8 cellular contexts compared by ENCODE assay signal in the genomic region with DNA sequence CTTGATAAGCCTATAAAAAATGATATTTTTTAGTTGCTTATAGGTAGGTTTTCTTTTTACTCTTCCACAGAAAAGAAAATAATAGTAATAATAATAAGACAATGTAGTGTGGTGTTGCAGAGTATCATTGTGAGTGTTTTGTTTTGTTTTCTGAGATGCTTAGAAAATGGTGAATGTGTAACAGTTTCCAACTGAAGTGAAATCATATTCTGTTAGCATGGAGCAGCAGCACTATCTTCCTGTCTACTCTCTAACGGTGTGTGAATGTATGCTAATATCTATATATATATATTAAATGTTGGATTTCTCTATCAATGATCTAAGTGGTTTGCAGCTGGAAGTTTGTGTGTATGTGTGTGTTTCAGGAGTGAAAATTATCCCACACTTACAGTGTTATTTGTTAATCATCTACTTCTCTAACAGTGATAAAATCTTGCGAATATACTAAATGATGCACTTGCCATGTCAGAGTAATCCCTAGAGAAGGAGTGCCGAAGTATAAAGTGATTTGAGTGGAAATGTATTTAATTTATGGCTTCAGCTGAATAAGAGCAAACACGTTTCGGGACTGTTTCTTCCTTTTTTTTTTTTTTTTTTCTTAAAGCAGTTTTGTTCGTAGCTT. TPM values are rescaled to one million over a fixed set of nuclear protein-coding genes. Genes with fewer than 3 reads are reported as not detected.
DNase-seq lines count a peak whose midpoint lies in the region; ATAC-seq and TF ChIP-seq lines count a peak whose summit lies in the region.

No MANE protein-coding gene starts in this region.

- H3K9ac ChIP-seq in NT2/D1 (ENCODE audit: insufficient read length, low read depth), result peak overlapping the region; percentile 7

- ATAC-seq in GM18867 (IDR thresholded peaks at IDR 0.05; ENCODE audit: unreplicated experiment) (no peak), HG03139 (IDR thresholded peaks at IDR 0.05; ENCODE audit: unreplicated experiment) (no peak)

- WGBS in sigmoid colon, 2 donors, result 5 to 7% methylated on average over 6 of the region's 6 CpGs

- TF ChIP-seq EP300 in sigmoid colon (IDR thresholded peaks at IDR 0.05), result no peak

- no peaks in the 10 kb centered on the region for H3K27me3 ChIP-seq in NT2/D1 (ENCODE audit: insufficient read depth, insufficient read length)
- no peaks in the 10 kb centered on the region for H3K27me3 ChIP-seq in sigmoid colon

- H3K4me1 ChIP-seq in NT2/D1 (ENCODE audit: insufficient read depth, insufficient read length) (peaks cover 6% of the 10 kb centered on the region), sigmoid colon (peaks cover 0 to 44% (median 30%) of the 10 kb centered on the region in 4 donors)

- TF ChIP-seq CTCF in epithelial cell of proximal tubule (conservative IDR thresholded peaks at IDR 0.05; ENCODE audit: low read depth, low read length), result no peak
- no peak for TF ChIP-seq CTCF in sigmoid colon (IDR thresholded peaks at IDR 0.05)
- no peak for TF ChIP-seq CTCF in GM20000 (IDR thresholded peaks at IDR 0.05; ENCODE audit: extremely low read depth, missing control alignments)

- peak overlapping the region in 3 of 4 donors; percentile 64 to 86 (median 71) for H3K27ac ChIP-seq in sigmoid colon

- intact Hi-C loops in sigmoid colon (cut with DNase I), result loop anchor here (5.0 kb wide), 1 partner anchor 225 kb away; no protein-coding TSS in a partner anchor

- no peaks in the 10 kb centered on the region for H3K36me3 ChIP-seq in NT2/D1 (ENCODE audit: insufficient read depth, insufficient read length, low read length)
- no peaks in the 10 kb centered on the region for H3K36me3 ChIP-seq in sigmoid colon

- DNase-seq in DMS79 treated with DMSO at 0.1 percent for 48 hours (lab: John Stamatoyannopoulos, UW), result peak; percentile 43
- no peak for DNase-seq in DMS79 (lab: John Stamatoyannopoulos, UW)
- no peak for DNase-seq in NT2/D1 (ENCODE audit: low read depth, low spot score)
- no peak for DNase-seq in epithelial cell of proximal tubule (ENCODE audit: low read depth)
- no peak for DNase-seq in sigmoid colon
- DNase-seq in GM20000 (ENCODE audit: low spot score), result no peak

- no peak overlapping the region for H3K4me3 ChIP-seq in NT2/D1 (ENCODE audit: insufficient read length, low read depth)
- H3K4me3 ChIP-seq in epithelial cell of proximal tubule (ENCODE audit: low read depth, low read length), result peak overlapping the region; percentile 53
- peak overlapping the region in 3 of 4 donors; percentile 30 to 44 (median 36) for H3K4me3 ChIP-seq in sigmoid colon

- no peaks in the 10 kb centered on the region for H3K9me3 ChIP-seq in NT2/D1 (ENCODE audit: insufficient read depth, low read length)
- no peaks in the 10 kb centered on the region for H3K9me3 ChIP-seq in sigmoid colon

- no peak for TF ChIP-seq POLR2A in sigmoid colon (IDR thresholded peaks at IDR 0.05)

RNA-seq across cellular contexts. Expression of gene SAMD13, which starts 0.4 kb away (rescaled TPM):
- total RNA-seq in epithelial cell of proximal tubule (0.63 and 0.94 TPM in 2 replicates), sigmoid colon (1 to 10 TPM in 3 of 4 donors, under 1 TPM in 1; 0.41 to 3.0 (median 2.1) TPM)
- 10 to 100 TPM in 2 of 3 donors, 1 to 10 TPM in 1; 8.8 to 31.8 (median 21.3) TPM for polyA plus RNA-seq in sigmoid colon
